Comparison of ENCODE assay signal across 23 cellular contexts in the genomic region with DNA sequence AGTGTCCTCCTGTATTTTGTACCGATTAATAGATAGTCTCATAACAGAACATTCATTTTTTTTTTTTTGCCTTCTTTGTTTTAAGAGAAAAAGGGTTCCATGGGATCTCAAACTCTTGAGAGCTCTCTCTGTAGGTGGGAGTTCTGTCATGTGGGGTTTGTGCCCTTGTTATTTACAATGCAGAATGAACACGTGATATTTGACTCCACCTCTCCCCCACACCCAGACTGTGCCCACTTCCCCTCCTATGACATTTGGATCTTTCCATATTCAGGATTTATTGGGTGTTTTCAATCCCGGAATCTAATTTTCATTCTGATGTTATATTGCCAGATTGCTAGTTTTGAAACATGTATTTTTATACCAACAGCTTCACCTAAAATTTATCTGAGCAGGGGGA.
"Had no signal": no experiment of that assay in that cellular context is flagged by ENCODE, and none has a peak within 500 bp of the region (broad histone marks: within the 10 kb centered on the region; RNA-seq: fewer than 3 reads in every experiment).

No MANE protein-coding gene starts in this region.

- ATAC-seq: effector memory CD8-positive, alpha-beta T cell; esophagus mucosa; gastrocnemius medialis; heart right ventricle; left colon; left lung; left ventricle myocardium superior; lower lobe of right lung; mucosa of descending colon; naive thymus-derived CD8-positive, alpha-beta T cell had no signal

- DNase-seq: colonic mucosa; cortex of kidney; effector CD8-positive, alpha-beta T cell; effector memory CD8-positive, alpha-beta T cell; endodermal cell; erythroblast; esophagus squamous epithelium; foreskin fibroblast; foreskin melanocyte; gastrocnemius medialis; glutamatergic neuron; heart right ventricle; hippocampal formation; kidney glomerular epithelial cell; left colon; left lung; left ventricle myocardium superior; lower lobe of right lung; mesenchymal stem cell; mucosa of descending colon; naive B cell; naive thymus-derived CD8-positive, alpha-beta T cell had no signal
